ENCODE assay signal across 8 cellular contexts in genomic region chr10:69861251-69862240, GRCh38. TPM values are rescaled to one million over a fixed set of nuclear protein-coding genes. Genes with fewer than 3 reads are reported as not detected.
DNase-seq lines count a peak whose midpoint lies in the region; ATAC-seq and TF ChIP-seq lines count a peak whose summit lies in the region.

No MANE protein-coding gene starts in this region.

- TF ChIP-seq CTCF in Calu3 (IDR thresholded peaks at IDR 0.05; ENCODE audit: unreplicated experiment), result peak; percentile 68

- peaks cover 15% of the 10 kb centered on the region for H3K36me3 Mint-ChIP-seq in Calu3 (ENCODE audit: insufficient read depth, unreplicated experiment)

- intact Hi-C loops in Calu3 (cut with micrococcal nuclease; ENCODE audit: unreplicated experiment), result loop anchor here (5.0 kb wide), 1 partner anchor 51 kb away; no protein-coding TSS in a partner anchor

- no peak overlapping the region for H3K9ac ChIP-seq in HUES48 (ENCODE audit: low read depth, low read length)

- peaks cover 27% of the 10 kb centered on the region for H3K4me1 ChIP-seq in HUES48 (ENCODE audit: control insufficient read depth, insufficient read depth, low read length)

- CTCF ChIA-PET in Calu3 (lab: Charles Lee), result interaction anchor here (0.7 to 2.1 kb wide), 7 partner anchors 11 to 97 kb away, joined by 3 to 21 read pairs (median 5); no protein-coding TSS in a partner anchor

- no peaks in the 10 kb centered on the region for H3K27me3 ChIP-seq in HUES48 (ENCODE audit: control insufficient read depth, insufficient read depth, low read length)

- peaks cover 58% of the 10 kb centered on the region for H3K4me1 Mint-ChIP-seq in Calu3 (ENCODE audit: low read depth, unreplicated experiment)

- peak overlapping the region; percentile 38 for H3K4me3 Mint-ChIP-seq in Calu3 (ENCODE audit: low read depth, unreplicated experiment)

- no peaks in the 10 kb centered on the region for H3K36me3 ChIP-seq in HUES48 (ENCODE audit: control insufficient read depth, insufficient read depth, low read length)

- H3K9me3 ChIP-seq in HUES48 (ENCODE audit: control insufficient read depth, insufficient read depth, low read length), result no peaks in the 10 kb centered on the region

- H3K27ac ChIP-seq in HUES48 (ENCODE audit: low read depth, low read length), result peak overlapping the region; percentile 3

- no peak overlapping the region for H3K4me3 ChIP-seq in HUES48 (ENCODE audit: low read depth, low read length)

- ATAC-seq in HG03175 (IDR thresholded peaks at IDR 0.05; ENCODE audit: unreplicated experiment), result no peak
- ATAC-seq in GM21423 (IDR thresholded peaks at IDR 0.05; ENCODE audit: unreplicated experiment), result no peak

- H3K9me3 Mint-ChIP-seq in Calu3 (ENCODE audit: low read depth, unreplicated experiment), result no peaks in the 10 kb centered on the region

- peak overlapping the region; percentile 96 for H3K27ac Mint-ChIP-seq in Calu3 (ENCODE audit: unreplicated experiment)

- peaks cover 5% of the 10 kb centered on the region for H3K27me3 Mint-ChIP-seq in Calu3 (ENCODE audit: unreplicated experiment)

- no TSS peak for BruUV-seq in Calu3 (replicated peaks; lab: Mats Ljungman, UMichigan)

- DNase-seq in Calu3 (peak; percentile 80), amniotic stem cell (lab: John Stamatoyannopoulos, UW) (peak; percentile 47), lung microvascular endothelial cell (ENCODE audit: low read depth in 2 of 2) (peak; percentile 87 to 90)
- DNase-seq in activated CD4-positive, CD25-positive, alpha-beta regulatory T cell (lab: John Stamatoyannopoulos, UW), result no peak
- DNase-seq in stimulated activated CD4-positive, alpha-beta T cell treated with anti-CD3 and anti-CD28 coated beads, Interleukin-4, amount 100 ng/mL, for 4 hours, result no peak

RNA-seq across cellular contexts. Expression of gene COL13A1, which starts 59.8 kb away (rescaled TPM):
- 0.24 TPM in 1 of 2 replicates, not detected in the other for total RNA-seq in Calu3 (2022)
- total RNA-seq in lung microvascular endothelial cell, result 1.2 and 7.4 TPM in 2 replicates

Comparison
In these comparisons a context has a peak if more than half of its experiments do, and no peak if none do; other contexts are left out.
1. DNase-seq: peak in Calu3 (single experiment), amniotic stem cell (single experiment) and lung microvascular endothelial cell (2 of 2); none in activated CD4-positive, CD25-positive, alpha-beta regulatory T cell (0 of 4) and stimulated activated CD4-positive, alpha-beta T cell treated with anti-CD3 and anti-CD28 coated beads, Interleukin-4, amount 100 ng/mL, for 4 hours (0 of 2).